ENCODE assay signal across 1 cellular context in genomic region chr17:51371732-51372151, GRCh38.
TF ChIP-seq lines count a peak whose summit lies in the region.

No MANE protein-coding gene starts in this region.

TF ChIP-seq in HepG2, 621 proteins besides CTCF, POLR2A, EP300 and RAD21 (continued from another document):
- TF ChIP-seq ZBTB20 (CRISPR knock-in tag; IDR thresholded peaks at IDR 0.05; ENCODE audit: borderline replicate concordance, low read depth) = 0 out of 2 replicates have a peak, but pooled peaks have one; percentile 24
